In the genomic region with DNA sequence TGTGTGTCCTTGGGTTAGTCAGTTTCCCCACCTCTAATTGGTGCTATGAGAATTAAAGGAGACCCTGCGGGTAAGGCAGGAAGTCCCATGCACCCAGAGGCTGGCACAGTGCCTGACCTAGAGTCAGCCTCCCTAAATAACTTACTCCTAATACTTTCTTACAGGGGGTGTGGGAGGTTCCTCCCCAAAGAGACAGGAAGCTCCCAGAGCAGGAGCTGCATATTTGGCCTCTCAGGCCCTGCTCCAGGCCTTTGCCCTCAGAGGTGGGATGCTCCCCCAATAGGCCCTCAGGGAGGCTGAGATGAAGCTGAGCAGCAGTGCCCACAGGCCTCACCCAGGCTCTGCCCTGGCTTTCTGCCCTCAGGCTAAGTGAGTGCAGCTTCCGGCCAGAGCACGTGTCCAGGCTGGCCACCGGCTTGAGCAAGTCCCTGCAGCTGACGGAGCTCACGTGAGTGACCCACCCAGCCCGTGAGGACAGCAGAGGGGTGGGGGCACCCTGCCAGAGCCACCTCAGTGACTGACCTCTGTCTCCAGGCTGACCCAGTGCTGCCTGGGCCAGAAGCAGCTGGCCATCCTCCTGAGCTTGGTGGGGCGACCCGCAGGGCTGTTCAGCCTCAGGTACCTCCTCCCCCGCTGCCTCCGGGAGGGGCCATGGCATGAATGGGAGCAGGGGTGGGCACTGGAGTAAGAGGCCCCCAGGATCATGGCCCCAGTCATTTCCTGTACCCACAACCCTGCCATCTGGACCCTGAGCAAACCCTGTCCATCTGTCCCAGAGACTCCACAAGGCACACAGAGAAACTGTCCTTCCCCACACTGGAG, we compare ENCODE assay signal across 8 cellular contexts. TPM values are rescaled to one million over a fixed set of nuclear protein-coding genes. Genes with fewer than 3 reads are reported as not detected.
DNase-seq lines count a peak whose midpoint lies in the region; ATAC-seq and TF ChIP-seq lines count a peak whose summit lies in the region.

No MANE protein-coding gene starts in this region.

- H3K36me3 ChIP-seq in left lung (peaks cover 0 to 62% of the 10 kb centered on the region in 2 donors), upper lobe of left lung (peaks cover 0 to 43% (median 27%) of the 10 kb centered on the region in 4 donors)

- peak overlapping the region; percentile 29 to 62 for H3K27ac ChIP-seq in left lung
- peak overlapping the region; percentile 71 to 88 (median 80) for H3K27ac ChIP-seq in upper lobe of left lung

- H3K4me3 ChIP-seq in left lung (no peak overlapping the region), upper lobe of left lung (no peak overlapping the region)

- H3K27me3 ChIP-seq in left lung (no peaks in the 10 kb centered on the region), upper lobe of left lung (no peaks in the 10 kb centered on the region)

- H3K4me1 ChIP-seq in left lung, result peaks cover 9 to 21% of the 10 kb centered on the region in 2 donors
- peaks cover 14 to 20% (median 15%) of the 10 kb centered on the region in 4 donors for H3K4me1 ChIP-seq in upper lobe of left lung

- TF ChIP-seq CTCF in left lung (IDR thresholded peaks at IDR 0.05) (no peak), upper lobe of left lung (IDR thresholded peaks at IDR 0.05) (no peak)

- intact Hi-C loops in left lung (cut with DNase I), result no loop called here

- DNase-seq in A172 (ENCODE audit: low spot score) (peak; percentile 64), HT-29 (ENCODE audit: low spot score) (peak; percentile 40), amniotic stem cell (lab: John Stamatoyannopoulos, UW) (peak; percentile 15), left lung (peak; percentile 83 to 88), upper lobe of left lung (peak; percentile 84 to 93), SK-N-DZ (ENCODE audit: low spot score) (no peak), HuH-7 (ENCODE audit: low spot score) (no peak)
- DNase-seq in activated CD4-positive, alpha-beta T cell treated with anti-CD3 and anti-CD28 coated beads, Interleukin-2, amount 50 U/mL, for 48 hours, result no peak

- H3K9me3 ChIP-seq in left lung (no peaks in the 10 kb centered on the region), upper lobe of left lung (no peaks in the 10 kb centered on the region)

- peak in 1 of 4 donors; percentile 95 for TF ChIP-seq EP300 in upper lobe of left lung (IDR thresholded peaks at IDR 0.05)

- peak; percentile 88 for ATAC-seq in left lung
- peak; percentile 78 to 89 for ATAC-seq in upper lobe of left lung (ENCODE audit: low FRiP score in 2 of 2)

- TF ChIP-seq POLR2A in upper lobe of left lung (IDR thresholded peaks at IDR 0.05), result peak in 1 of 4 donors; percentile 37

- 50 to 51% methylated on average over 6 to 10 of the region's 11 CpGs for WGBS in upper lobe of left lung, 2 donors

RNA-seq across cellular contexts. Expression of a gene that starts 31.1 kb away (rescaled TPM):
- total RNA-seq in A172 (2014; rRNA removed; shearing (Covaris generic)), result 40.5 and 43.0 TPM in 2 replicates
- total RNA-seq in HT-29 (2014; rRNA removed; shearing (Covaris generic)), result 40.5 and 44.2 TPM in 2 replicates
- total RNA-seq in left lung (10 to 100 TPM; 49.4 to 49.9 TPM), upper lobe of left lung (10 to 100 TPM; 39.4 to 58.7 (median 53.1) TPM)
- 44.8 and 47.5 TPM in 2 replicates for polyA plus RNA-seq in SK-N-DZ (2014; cell fraction: cytosol; rRNA removed)
- polyA plus RNA-seq in SK-N-DZ (2014; cell fraction: nucleus; rRNA removed), result 25.9 and 29.3 TPM in 2 replicates

Comparison
In these comparisons a context has a peak if more than half of its experiments do, and no peak if none do; other contexts are left out.
1. DNase-seq: peak in A172 (single experiment), HT-29 (single experiment), amniotic stem cell (single experiment), left lung (2 of 2) and upper lobe of left lung (2 of 2); none in SK-N-DZ (single experiment), activated CD4-positive, alpha-beta T cell treated with anti-CD3 and anti-CD28 coated beads, Interleukin-2, amount 50 U/mL, for 48 hours (0 of 2) and HuH-7 (single experiment).